31 cellular contexts compared by ENCODE assay signal in genomic region chr5:2895876-2896275, GRCh38.
"Had no signal": no experiment of that assay in that cellular context is flagged by ENCODE, and none has a peak within 500 bp of the region (broad histone marks: within the 10 kb centered on the region; RNA-seq: fewer than 3 reads in every experiment).

No MANE protein-coding gene starts in this region.

- H3K27me3 ChIP-seq: foreskin keratinocyte, neutrophil, ovary had no signal

- H3K27me3 Mint-ChIP-seq: activated CD4-positive, alpha-beta memory T cell treated with anti-CD3 and anti-CD28 coated beads, Interleukin-2, amount 10 ng/mL, durations not matched to agents 7 days and 5 days; activated CD4-positive, alpha-beta T cell treated with anti-CD3 and anti-CD28 coated beads, Interleukin-2, amount 10 ng/mL, durations not matched to agents 7 days and 5 days; activated naive CD8-positive, alpha-beta T cell; activated T-helper 17 cell treated with anti-CD3 and anti-CD28 coated beads, Interleukin-2, amount 50 U/mL, for 72 hours; central memory CD8-positive, alpha-beta T cell had no signal

- FAIRE-seq: bronchial epithelial cell, colon, endothelial cell of umbilical vein had no signal

- H3K27ac Mint-ChIP-seq: activated CD4-positive, alpha-beta memory T cell treated with anti-CD3 and anti-CD28 coated beads, Interleukin-2, amount 10 ng/mL, durations not matched to agents 7 days and 5 days; activated CD4-positive, alpha-beta T cell treated with anti-CD3 and anti-CD28 coated beads, Interleukin-2, amount 10 ng/mL, durations not matched to agents 7 days and 5 days; activated naive CD8-positive, alpha-beta T cell; activated T-helper 17 cell treated with anti-CD3 and anti-CD28 coated beads, Interleukin-2, amount 50 U/mL, for 72 hours; nephron; WTC11 had no signal

- DNase-seq: activated CD4-positive, alpha-beta memory T cell treated with anti-CD3 and anti-CD28 coated beads, Interleukin-2, amount 10 ng/mL, durations not matched to agents 7 days and 5 days; activated CD4-positive, alpha-beta T cell treated with anti-CD3 and anti-CD28 coated beads for 1 hour; activated CD4-positive, alpha-beta T cell treated with anti-CD3 and anti-CD28 coated beads, Interleukin-2, amount 10 ng/mL, durations not matched to agents 7 days and 5 days; activated CD8-positive, alpha-beta memory T cell treated with anti-CD3 and anti-CD28 coated beads, Interleukin-2, amount 50 U/mL, for 48 hours; activated naive CD4-positive, alpha-beta T cell; activated T-cell treated with anti-CD3 and anti-CD28 coated beads, Interleukin-2, amount 50 U/mL, for 4 hours; anterior cingulate cortex; effector memory CD4-positive, alpha-beta T cell; foreskin keratinocyte; heart left ventricle; left ventricle myocardium inferior; ovary; retina; stimulated activated CD4-positive, alpha-beta T cell treated with anti-CD3 and anti-CD28 coated beads, Interleukin-1b, Interleukin-23, amount 100 ng/mL, for 48 hours; stimulated activated CD4-positive, alpha-beta T cell treated with anti-CD3 and anti-CD28 coated beads, Interleukin-4, amount 100 ng/mL, for 4 hours; stimulated activated CD8-positive, alpha-beta memory T cell treated with anti-CD3 and anti-CD28 coated beads, Interleukin-4, amount 100 ng/mL, for 48 hours; stimulated activated naive CD4-positive, alpha-beta T cell; T-helper 2 cell; trophoblast cell had no signal

- H3K27ac ChIP-seq: foreskin keratinocyte, heart left ventricle, left ventricle myocardium inferior, neutrophil, ovary, prostate gland, thoracic aorta had no signal

- H3K4me3 Mint-ChIP-seq: activated CD4-positive, alpha-beta memory T cell treated with anti-CD3 and anti-CD28 coated beads, Interleukin-2, amount 10 ng/mL, durations not matched to agents 7 days and 5 days; activated CD4-positive, alpha-beta T cell treated with anti-CD3 and anti-CD28 coated beads, Interleukin-2, amount 10 ng/mL, durations not matched to agents 7 days and 5 days; activated naive CD8-positive, alpha-beta T cell; activated T-cell treated with anti-CD3 and anti-CD28 coated beads, Interleukin-2, amount 50 U/mL, for 4 hours; activated T-helper 17 cell treated with anti-CD3 and anti-CD28 coated beads, Interleukin-2, amount 50 U/mL, for 72 hours; central memory CD8-positive, alpha-beta T cell; nephron; WTC11 had no signal

- H3K36me3 Mint-ChIP-seq: activated naive CD8-positive, alpha-beta T cell; WTC11 had no signal

- H3K4me1 ChIP-seq: foreskin keratinocyte, heart left ventricle, left ventricle myocardium inferior, prostate gland had no signal

- ATAC-seq: activated T-cell treated with anti-CD3 and anti-CD28 coated beads, Interleukin-2, amount 50 U/mL, for 4 hours; activated T-helper 17 cell treated with anti-CD3 and anti-CD28 coated beads, Interleukin-2, amount 50 U/mL, for 72 hours; foreskin keratinocyte; WTC11 had no signal

- H3K36me3 ChIP-seq: heart left ventricle, left ventricle myocardium inferior, neutrophil, ovary, prostate gland, thoracic aorta had no signal

- H3K4me2 ChIP-seq: smooth muscle cell had no signal

- H3K4me3 ChIP-seq: heart left ventricle, left ventricle myocardium inferior, ovary, prostate gland, smooth muscle cell, thoracic aorta had no signal

- H3K4me1 Mint-ChIP-seq: activated CD4-positive, alpha-beta memory T cell treated with anti-CD3 and anti-CD28 coated beads, Interleukin-2, amount 10 ng/mL, durations not matched to agents 7 days and 5 days; activated CD4-positive, alpha-beta T cell treated with anti-CD3 and anti-CD28 coated beads, Interleukin-2, amount 10 ng/mL, durations not matched to agents 7 days and 5 days; activated T-helper 17 cell treated with anti-CD3 and anti-CD28 coated beads, Interleukin-2, amount 50 U/mL, for 72 hours; central memory CD8-positive, alpha-beta T cell; WTC11 had no signal

- H3K9me3 ChIP-seq: neutrophil, ovary, prostate gland, thoracic aorta had no signal

- H3K9me3 Mint-ChIP-seq: activated CD4-positive, alpha-beta T cell treated with anti-CD3 and anti-CD28 coated beads, Interleukin-2, amount 10 ng/mL, durations not matched to agents 7 days and 5 days; central memory CD8-positive, alpha-beta T cell; nephron; WTC11 had no signal
